9 cellular contexts compared by ENCODE assay signal in genomic region chr5:88602584-88602983, GRCh38.
DNase-seq lines count a peak whose midpoint lies in the region; ATAC-seq, FAIRE-seq and TF ChIP-seq lines count a peak whose summit lies in the region.
"Had no signal": no experiment of that assay in that cellular context is flagged by ENCODE, and none has a peak within 500 bp of the region (broad histone marks: within the 10 kb centered on the region; RNA-seq: fewer than 3 reads in every experiment).

No MANE protein-coding gene starts in this region.

- no peaks in the 10 kb centered on the region for H3K4me1 Mint-ChIP-seq in Caco-2 (ENCODE audit: low read depth, unreplicated experiment)
- H3K4me1 Mint-ChIP-seq in WTC11: 0 out of 2 replicates have a peak, but pooled peaks cover 3% of the 10 kb centered on the region
- H3K4me1 Mint-ChIP-seq in activated T-helper 17 cell treated with anti-CD3 and anti-CD28 coated beads, Interleukin-2, amount 50 U/mL, for 72 hours: no peaks in the 10 kb centered on the region
- H3K4me1 Mint-ChIP-seq: brain had no signal

- no peaks in the 10 kb centered on the region for H3K9me3 ChIP-seq in Caco-2
- H3K9me3 ChIP-seq in HepG2 (ENCODE audit: low read length): no peaks in the 10 kb centered on the region

- H3K36me3 Mint-ChIP-seq in Caco-2 (ENCODE audit: insufficient read depth, unreplicated experiment) (no peaks in the 10 kb centered on the region), WTC11 (peaks cover 2% of the 10 kb centered on the region; the same call in 1 of the 2 replicates)
- no peaks in the 10 kb centered on the region for H3K36me3 Mint-ChIP-seq in activated T-helper 17 cell treated with anti-CD3 and anti-CD28 coated beads, Interleukin-2, amount 50 U/mL, for 72 hours (ENCODE audit: low read depth)

- H3K36me3 ChIP-seq in Caco-2 (ENCODE audit: control insufficient read depth, insufficient read depth, low read length) (no peaks in the 10 kb centered on the region), H7 (replicated peaks; ENCODE audit: control insufficient read depth, insufficient read depth, low read length) (no peaks in the 10 kb centered on the region), HepG2 (replicated peaks in 1 of 2; ENCODE audit: control insufficient read depth in 1 of 2, insufficient read depth in 2 of 2, low read length in 2 of 2) (no peaks in the 10 kb centered on the region)

- H3K4me3 Mint-ChIP-seq in Caco-2 (ENCODE audit: unreplicated experiment): no peak overlapping the region
- no peak overlapping the region for H3K4me3 Mint-ChIP-seq in WTC11
- no peak overlapping the region for H3K4me3 Mint-ChIP-seq in activated T-helper 17 cell treated with anti-CD3 and anti-CD28 coated beads, Interleukin-2, amount 50 U/mL, for 72 hours
- H3K4me3 Mint-ChIP-seq: brain had no signal

- H3K4me1 ChIP-seq in Caco-2 (no peaks in the 10 kb centered on the region), HepG2 (ENCODE audit: insufficient read depth, low read length) (no peaks in the 10 kb centered on the region)

- H3K27me3 Mint-ChIP-seq in Caco-2 (ENCODE audit: insufficient read depth, unreplicated experiment) (peaks cover 9% of the 10 kb centered on the region), WTC11 (ENCODE audit: low read depth) (no peaks in the 10 kb centered on the region; the same call in 1 of the 2 replicates)
- peaks cover 8% of the 10 kb centered on the region for H3K27me3 Mint-ChIP-seq in activated T-helper 17 cell treated with anti-CD3 and anti-CD28 coated beads, Interleukin-2, amount 50 U/mL, for 72 hours
- H3K27me3 Mint-ChIP-seq: brain had no signal

- CTCF ChIA-PET in Caco-2 (lab: Charles Lee) (no interaction called here), WTC11 (lab: Charles Lee) (interaction anchor here (0.6 to 2.0 kb wide), 20 partner anchors 8 to 821 kb away, joined by 3 to 10 read pairs (median 3); no protein-coding TSS in a partner anchor), HepG2 (lab: Yijun Ruan, JAX; ENCODE audit: low intra/inter-chr PET ratio, low total read pairs) (no interaction called here)

- no peaks in the 10 kb centered on the region for H4K20me1 ChIP-seq in HepG2 (ENCODE audit: insufficient read depth, low read length)

- H3K4me3 ChIP-seq in Caco-2 (ENCODE audit: low read depth, low read length) (no peak overlapping the region), H7 (ENCODE audit: insufficient read depth, low read depth, low read length) (no peak overlapping the region), HepG2 (replicated peaks in 1 of 3; ENCODE audit: insufficient read depth in 1 of 3, low read depth in 2 of 3, low read length in 3 of 3) (no peak overlapping the region)

- H3K9me3 Mint-ChIP-seq in Caco-2 (ENCODE audit: unreplicated experiment) (no peaks in the 10 kb centered on the region), WTC11 (peaks cover 7% of the 10 kb centered on the region)
- H3K9me3 Mint-ChIP-seq in activated T-helper 17 cell treated with anti-CD3 and anti-CD28 coated beads, Interleukin-2, amount 50 U/mL, for 72 hours: peaks cover 5% of the 10 kb centered on the region

- H3K4me2 ChIP-seq in HepG2 (ENCODE audit: low read depth, low read length): no peak overlapping the region

- BruUV-seq in Caco-2 (replicated peaks; lab: Mats Ljungman, UMichigan): no TSS peak
- BruUV-seq in HepG2 (replicated peaks; lab: Mats Ljungman, UMichigan): no TSS peak

- no peak for TF ChIP-seq POLR2A in HepG2 (IDR thresholded peaks at IDR 0.05; ENCODE audit: insufficient read depth in 1 of 2, low read depth in 2 of 2, low read length in 2 of 2)

- intact Hi-C loops in Caco-2 (cut with micrococcal nuclease; ENCODE audit: unreplicated experiment): no loop called here
- intact Hi-C loops in HepG2 (cut with micrococcal nuclease; ENCODE audit: unreplicated experiment): no loop called here

- DNase-seq in Caco-2 (peak in 1 of 2 experiments; percentile 31), H7 (peak; percentile 55), WTC11 (ENCODE audit: low spot score) (peak; percentile 77), HepG2 (ENCODE audit: low spot score) (peak; percentile 8), NCI-H146 treated with DMSO at 0.1 percent for 48 hours (lab: John Stamatoyannopoulos, UW; ENCODE audit: unreplicated experiment) (no peak)
- DNase-seq in activated CD4-positive, CD25-positive, alpha-beta regulatory T cell treated with anti-CD3 and anti-CD28 coated beads, Interleukin-2, amount 50 U/mL, for 72 hours: no peak

- no peak overlapping the region for H3K27ac ChIP-seq in HepG2 (ENCODE audit: extremely low read length, insufficient read depth, low read length)

- no peaks in the 10 kb centered on the region for H3K27me3 ChIP-seq in Caco-2 (replicated peaks; ENCODE audit: control insufficient read depth, insufficient read depth, low read length)
- H3K27me3 ChIP-seq in H7 (ENCODE audit: control insufficient read depth, insufficient read depth, low read length): no peaks in the 10 kb centered on the region
- no peaks in the 10 kb centered on the region for H3K27me3 ChIP-seq in HepG2 (ENCODE audit: control insufficient read depth in 1 of 2, insufficient read depth in 2 of 2, low read length in 2 of 2)

- TF ChIP-seq EP300 in HepG2 (IDR thresholded peaks at IDR 0.05; ENCODE audit: low read depth in 2 of 2, low read length in 2 of 2): no peak
- no peak for TF ChIP-seq EP300 in HepG2 (CRISPR knock-in tag; IDR thresholded peaks at IDR 0.05; ENCODE audit: borderline replicate concordance)

- H3K9ac ChIP-seq in HepG2 (ENCODE audit: insufficient read depth, low read depth, low read length): no peak overlapping the region

- no peak for TF ChIP-seq RAD21 in HepG2 (CRISPR knock-in tag; IDR thresholded peaks at IDR 0.05)

- whole genome bisulfite sequencing in HepG2 (ENCODE audit: low lambda C conversion rate): 84% methylated on average over 17 of the region's 22 CpGs

- TF ChIP-seq CTCF in Caco-2 (IDR thresholded peaks at IDR 0.05; ENCODE audit: insufficient read depth in 1 of 2, low read depth in 1 of 2, low read length in 1 of 2, severe bottlenecking in 1 of 2, unreplicated experiment in 1 of 2): peak; percentile 29 to 62
- peak; percentile 77; the same call in 1 of the 2 replicates for TF ChIP-seq CTCF in WTC11 (IDR thresholded peaks at IDR 0.05)
- peak; percentile 58 for TF ChIP-seq CTCF in HepG2 (CRISPR knock-in tag; IDR thresholded peaks at IDR 0.05)

- no peaks in the 10 kb centered on the region for H3K79me2 ChIP-seq in HepG2 (ENCODE audit: insufficient read depth, low read length)

- ATAC-seq in WTC11: 0 out of 2 replicates have a peak, but pooled peaks have one; percentile 26
- ATAC-seq in HepG2: no peak
- ATAC-seq in GM18870 (IDR thresholded peaks at IDR 0.05; ENCODE audit: unreplicated experiment): no peak
- no peak for ATAC-seq in activated T-helper 17 cell treated with anti-CD3 and anti-CD28 coated beads, Interleukin-2, amount 50 U/mL, for 72 hours (replicated peaks)

- H2AFZ ChIP-seq in HepG2 (ENCODE audit: low read length): no peak overlapping the region

- no peak overlapping the region for H3K27ac Mint-ChIP-seq in Caco-2 (ENCODE audit: unreplicated experiment)
- no peak overlapping the region for H3K27ac Mint-ChIP-seq in WTC11
- H3K27ac Mint-ChIP-seq in activated T-helper 17 cell treated with anti-CD3 and anti-CD28 coated beads, Interleukin-2, amount 50 U/mL, for 72 hours: no peak overlapping the region
- H3K27ac Mint-ChIP-seq: brain had no signal

- POLR2A ChIA-PET in Caco-2 (lab: Charles Lee): no interaction called here
- POLR2A ChIA-PET in WTC11 (lab: Charles Lee): no interaction called here
- POLR2A ChIA-PET in HepG2 (lab: Yijun Ruan, JAX): no interaction called here

- FAIRE-seq in HepG2 (lab: Jason Lieb, UNC): no peak

- in situ Hi-C loops in HepG2 (cut with HindIII; ENCODE audit: extremely low pct_ligation_motif_present, low pct_unique_long_range_greater_than_20kb): no loop called here

TF ChIP-seq in WTC11, 78 proteins besides CTCF, POLR2A, EP300 and RAD21:
- TF ChIP-seq FOXJ3 (CRISPR knock-in tag; IDR thresholded peaks at IDR 0.05; ENCODE audit: borderline replicate concordance): no peak
- TF ChIP-seq FOXP1 (CRISPR knock-in tag; IDR thresholded peaks at IDR 0.05; ENCODE audit: borderline replicate concordance): no peak
- TF ChIP-seq, protein P1, sequence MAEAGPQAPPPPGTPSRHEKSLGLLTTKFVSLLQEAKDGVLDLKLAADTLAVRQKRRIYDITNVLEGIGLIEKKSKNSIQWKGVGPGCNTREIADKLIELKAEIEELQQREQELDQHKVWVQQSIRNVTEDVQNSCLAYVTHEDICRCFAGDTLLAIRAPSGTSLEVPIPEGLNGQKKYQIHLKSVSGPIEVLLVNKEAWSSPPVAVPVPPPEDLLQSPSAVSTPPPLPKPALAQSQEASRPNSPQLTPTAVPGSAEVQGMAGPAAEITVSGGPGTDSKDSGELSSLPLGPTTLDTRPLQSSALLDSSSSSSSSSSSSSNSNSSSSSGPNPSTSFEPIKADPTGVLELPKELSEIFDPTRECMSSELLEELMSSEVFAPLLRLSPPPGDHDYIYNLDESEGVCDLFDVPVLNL (CRISPR knock-in tag; IDR thresholded peaks at IDR 0.05; ENCODE audit: borderline replicate concordance, low read depth): no peak

TF ChIP-seq in HepG2, 621 proteins besides CTCF, POLR2A, EP300 and RAD21 (continues in another document):
- TF ChIP-seq, protein P2, sequence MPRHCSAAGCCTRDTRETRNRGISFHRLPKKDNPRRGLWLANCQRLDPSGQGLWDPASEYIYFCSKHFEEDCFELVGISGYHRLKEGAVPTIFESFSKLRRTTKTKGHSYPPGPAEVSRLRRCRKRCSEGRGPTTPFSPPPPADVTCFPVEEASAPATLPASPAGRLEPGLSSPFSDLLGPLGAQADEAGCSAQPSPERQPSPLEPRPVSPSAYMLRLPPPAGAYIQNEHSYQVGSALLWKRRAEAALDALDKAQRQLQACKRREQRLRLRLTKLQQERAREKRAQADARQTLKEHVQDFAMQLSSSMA (CRISPR knock-in tag; IDR thresholded peaks at IDR 0.05): no peak
- no peak for TF ChIP-seq ZNF44 (CRISPR knock-in tag; IDR thresholded peaks at IDR 0.05)
- no peak for TF ChIP-seq ZNF496 (CRISPR knock-in tag; IDR thresholded peaks at IDR 0.05; ENCODE audit: insufficient replicate concordance)
- TF ChIP-seq GABPB1 (CRISPR knock-in tag; IDR thresholded peaks at IDR 0.05): no peak
- TF ChIP-seq ZFAT (CRISPR knock-in tag; conservative IDR thresholded peaks at IDR 0.05): no peak
- TF ChIP-seq ZNF296 (CRISPR knock-in tag; conservative IDR thresholded peaks at IDR 0.05): no peak
- TF ChIP-seq KLF9 (CRISPR knock-in tag; IDR thresholded peaks at IDR 0.05; ENCODE audit: low read depth): no peak
- TF ChIP-seq, protein P3, sequence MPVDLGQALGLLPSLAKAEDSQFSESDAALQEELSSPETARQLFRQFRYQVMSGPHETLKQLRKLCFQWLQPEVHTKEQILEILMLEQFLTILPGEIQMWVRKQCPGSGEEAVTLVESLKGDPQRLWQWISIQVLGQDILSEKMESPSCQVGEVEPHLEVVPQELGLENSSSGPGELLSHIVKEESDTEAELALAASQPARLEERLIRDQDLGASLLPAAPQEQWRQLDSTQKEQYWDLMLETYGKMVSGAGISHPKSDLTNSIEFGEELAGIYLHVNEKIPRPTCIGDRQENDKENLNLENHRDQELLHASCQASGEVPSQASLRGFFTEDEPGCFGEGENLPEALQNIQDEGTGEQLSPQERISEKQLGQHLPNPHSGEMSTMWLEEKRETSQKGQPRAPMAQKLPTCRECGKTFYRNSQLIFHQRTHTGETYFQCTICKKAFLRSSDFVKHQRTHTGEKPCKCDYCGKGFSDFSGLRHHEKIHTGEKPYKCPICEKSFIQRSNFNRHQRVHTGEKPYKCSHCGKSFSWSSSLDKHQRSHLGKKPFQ (CRISPR knock-in tag; IDR thresholded peaks at IDR 0.05; ENCODE audit: insufficient replicate concordance): no peak

Comparison
In these comparisons a context has a peak if more than half of its experiments do, and no peak if none do; other contexts are left out.
1. DNase-seq: peak in H7 (single experiment), WTC11 (single experiment) and HepG2 (single experiment); none in NCI-H146 treated with DMSO at 0.1 percent for 48 hours (single experiment) and activated CD4-positive, CD25-positive, alpha-beta regulatory T cell treated with anti-CD3 and anti-CD28 coated beads, Interleukin-2, amount 50 U/mL, for 72 hours (single experiment).
2. Peak in every context shown above with its lines, with median percentiles within 50 percentile points of each other: CTCF ChIP-seq.